Comparison of ENCODE assay signal across 15 cellular contexts in genomic region chr5:178215263-178216002, GRCh38. TPM values are rescaled to one million over a fixed set of nuclear protein-coding genes. Genes with fewer than 3 reads are reported as not detected.
A peak's percentile ranks its signal among the peaks of the same experiment; 100 is the strongest.
DNase-seq lines count a peak whose midpoint lies in the region; ATAC-seq, FAIRE-seq and TF ChIP-seq lines count a peak whose summit lies in the region.
"Had no signal": no experiment of that assay in that cellular context is flagged by ENCODE, and none has a peak within 500 bp of the region (broad histone marks: within the 10 kb centered on the region; RNA-seq: fewer than 3 reads in every experiment).

No MANE protein-coding gene starts in this region.

- no peak overlapping the region for H3K9ac ChIP-seq in kidney (ENCODE audit: low read length in 2 of 2)

- H3K4me3 ChIP-seq in right atrium auricular region (no peak overlapping the region), Peyer's patch (no peak overlapping the region), kidney (ENCODE audit: low read length in 2 of 2) (no peak overlapping the region), upper lobe of right lung (no peak overlapping the region)

- TF ChIP-seq POLR2A in Peyer's patch (IDR thresholded peaks at IDR 0.05), result no peak

- FAIRE-seq in kidney (lab: Jason Lieb, UNC), result no peak
- FAIRE-seq: TTC549 had no signal

- ATAC-seq in left cardiac atrium (no peak), upper lobe of right lung (peak; percentile 23), GM19035 (IDR thresholded peaks at IDR 0.05; ENCODE audit: unreplicated experiment) (no peak)

- H3K4me1 ChIP-seq in right atrium auricular region (no peaks in the 10 kb centered on the region), Peyer's patch (peaks cover 0 to 53% (median 23%) of the 10 kb centered on the region in 4 donors), kidney (ENCODE audit: control insufficient read depth in 1 of 2, insufficient read depth in 1 of 2, low read depth in 1 of 2, low read length in 2 of 2) (peaks cover 26 to 28% of the 10 kb centered on the region in 2 donors), upper lobe of right lung (no peaks in the 10 kb centered on the region)

- intact Hi-C loops in left cardiac atrium (cut with DNase I), result no loop called here
- intact Hi-C loops in kidney (cut with DNase I), result no loop called here
- intact Hi-C loops in upper lobe of right lung (cut with DNase I), result no loop called here

- no peaks in the 10 kb centered on the region for H3K27me3 ChIP-seq in right atrium auricular region
- no peaks in the 10 kb centered on the region for H3K27me3 ChIP-seq in Peyer's patch
- H3K27me3 ChIP-seq in upper lobe of right lung, result no peaks in the 10 kb centered on the region

- H3K9me3 ChIP-seq in right atrium auricular region (no peaks in the 10 kb centered on the region), Peyer's patch (no peaks in the 10 kb centered on the region), kidney (ENCODE audit: control insufficient read depth in 1 of 2, low read length in 2 of 2) (no peaks in the 10 kb centered on the region), upper lobe of right lung (no peaks in the 10 kb centered on the region)

- H3K27ac ChIP-seq in right atrium auricular region, result no peak overlapping the region
- peak overlapping the region in 3 of 4 donors; percentile 72 to 99 (median 80) for H3K27ac ChIP-seq in Peyer's patch
- peak overlapping the region; percentile 3 to 32 for H3K27ac ChIP-seq in kidney (ENCODE audit: low read depth in 2 of 2, low read length in 2 of 2)
- H3K27ac ChIP-seq in upper lobe of right lung, result no peak overlapping the region

- H3K36me3 ChIP-seq in right atrium auricular region, result peaks cover 82% of the 10 kb centered on the region
- H3K36me3 ChIP-seq in Peyer's patch, result peaks cover 0 to 77% (median 0%) of the 10 kb centered on the region in 3 donors
- H3K36me3 ChIP-seq in kidney (ENCODE audit: control insufficient read depth in 1 of 2, insufficient read depth in 2 of 2, low read length in 2 of 2), result peaks cover 37 to 45% of the 10 kb centered on the region in 2 donors
- H3K36me3 ChIP-seq in upper lobe of right lung, result peaks cover 91% of the 10 kb centered on the region

- peak; percentile 24 for DNase-seq in left cardiac atrium
- no peak for DNase-seq in right atrium auricular region (ENCODE audit: low spot score)
- peak in 1 of 3 donors; percentile 63 for DNase-seq in Peyer's patch
- DNase-seq in kidney, result peak; percentile 43
- no peak for DNase-seq in upper lobe of right lung
- no peak for DNase-seq in GM19240 (ENCODE audit: insufficient read length, low spot score)
- DNase-seq in SHP77 (lab: John Stamatoyannopoulos, UW), result no peak
- DNase-seq: anterior cingulate cortex; NCI-H1105; NCI-H226; stimulated activated CD4-positive, alpha-beta T cell treated with anti-CD3 and anti-CD28 coated beads, Interleukin-2, amount 100 ng/mL, for 48 hours; stimulated activated naive CD4-positive, alpha-beta T cell treated with Interleukin-2 at 50 U/mL for 16 hours had no signal

- TF ChIP-seq CTCF in right atrium auricular region (IDR thresholded peaks at IDR 0.05) (no peak), Peyer's patch (IDR thresholded peaks at IDR 0.05) (no peak), kidney (IDR thresholded peaks at IDR 0.05; ENCODE audit: borderline replicate concordance, extremely low read depth, insufficient read depth) (no peak), upper lobe of right lung (IDR thresholded peaks at IDR 0.05) (no peak)

RNA-seq across cellular contexts. Expression of gene HNRNPAB, which starts 11.1 kb away (rescaled TPM):
- total RNA-seq in left cardiac atrium, result 100 to 1,000 TPM in 1 of 2 donors, 10 to 100 TPM in 1; 81.3 to 141 TPM
- total RNA-seq in right atrium auricular region, result 10 to 100 TPM; 62.4 to 69.1 TPM
- total RNA-seq in Peyer's patch, result 100 to 1,000 TPM in 1 of 4 donors, 10 to 100 TPM in 3; 74.8 to 135 (median 81.4) TPM
- total RNA-seq in kidney, result 130 TPM
- 81.8 TPM for polyA plus RNA-seq in kidney (ENCODE audit: insufficient read depth, low read depth, low replicate concordance)
- total RNA-seq in upper lobe of right lung, result 116 TPM

RNA-seq across cellular contexts. Expression of gene PHYKPL, which starts 17.2 kb away (rescaled TPM):
- total RNA-seq in left cardiac atrium (10 to 100 TPM; 43.6 to 53.5 TPM), right atrium auricular region (10 to 100 TPM; 22.8 to 34.5 TPM), Peyer's patch (100 to 1,000 TPM; 180 to 441 (median 280) TPM), kidney (116 TPM), upper lobe of right lung (96.1 TPM)
- 35.3 TPM for polyA plus RNA-seq in kidney (ENCODE audit: insufficient read depth, low read depth, low replicate concordance)

RNA-seq across cellular contexts. Expression of gene GMCL2, which starts 28.3 kb away (rescaled TPM):
- total RNA-seq in left cardiac atrium (not detected), right atrium auricular region (not detected), Peyer's patch (not detected), kidney (not detected), upper lobe of right lung (not detected)
- not detected for polyA plus RNA-seq in kidney (ENCODE audit: insufficient read depth, low read depth, low replicate concordance)
- total RNA-seq: HT-29 had no signal

Comparison
In these comparisons a context has a peak if more than half of its experiments do, and no peak if none do; other contexts are left out.
1. DNase-seq: peak in left cardiac atrium (single experiment) and kidney (single experiment); none in right atrium auricular region (single experiment), upper lobe of right lung (single experiment), GM19240 (single experiment) and SHP77 (0 of 2).
2. H3K27ac ChIP-seq: peak in Peyer's patch (3 of 4) and kidney (2 of 2); none in right atrium auricular region (0 of 2) and upper lobe of right lung (single experiment).